In the genomic region with DNA sequence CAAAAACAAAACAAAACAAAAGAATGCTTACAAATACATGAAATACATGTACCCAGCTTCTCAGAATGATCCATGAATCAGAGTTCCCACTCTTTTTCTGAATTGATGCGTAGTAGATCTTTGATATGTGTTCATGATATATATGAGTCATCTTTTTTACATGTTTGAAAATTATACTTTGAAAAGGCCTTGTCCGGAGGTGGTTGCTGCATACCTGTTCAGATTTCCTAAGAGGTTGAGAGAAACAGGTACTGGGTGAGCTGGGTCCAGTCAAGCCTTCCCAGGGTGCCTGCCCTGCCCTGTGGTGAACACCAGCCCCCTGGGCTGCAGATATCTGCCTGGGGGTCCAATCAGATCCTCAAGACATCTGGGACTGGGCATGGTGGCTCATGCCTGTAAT, we compare ENCODE assay signal across 10 cellular contexts. TPM values are rescaled to one million over a fixed set of nuclear protein-coding genes. Genes with fewer than 3 reads are reported as not detected.
"Had no signal": no experiment of that assay in that cellular context is flagged by ENCODE, and none has a peak within 500 bp of the region (broad histone marks: within the 10 kb centered on the region; RNA-seq: fewer than 3 reads in every experiment).

No MANE protein-coding gene starts in this region.

RNA-seq across cellular contexts. Expression of a gene that starts 25.4 kb away (rescaled TPM):
- total RNA-seq: activated naive CD8-positive, alpha-beta T cell treated with anti-CD3 and anti-CD28 coated beads, Interleukin-2, amount 10 ng/mL, durations not matched to agents 7 days and 5 days; activated T-helper 2 cell treated with anti-CD3 and anti-CD28 coated beads, Interferon-gamma antibody, Interleukin-2, Interleukin-4, amounts not matched to agents 10 μg/mL and 5 μg/mL and 100 μg/mL, durations not matched to agents 14 hours and 24 hours and 36 hours; aorta; breast epithelium; K562; OCI-LY7; Right ventricle myocardium superior; SJCRH30; T-helper 2 cell treated with Interferon-gamma antibody and Interleukin-4, amounts not matched to agents 100 ng/mL and 5 ng/mL, for 36 hours had no signal
- polyA plus RNA-seq: aorta, K562, SK-N-SH had no signal
